Comparison of ENCODE assay signal across 9 cellular contexts in the genomic region with DNA sequence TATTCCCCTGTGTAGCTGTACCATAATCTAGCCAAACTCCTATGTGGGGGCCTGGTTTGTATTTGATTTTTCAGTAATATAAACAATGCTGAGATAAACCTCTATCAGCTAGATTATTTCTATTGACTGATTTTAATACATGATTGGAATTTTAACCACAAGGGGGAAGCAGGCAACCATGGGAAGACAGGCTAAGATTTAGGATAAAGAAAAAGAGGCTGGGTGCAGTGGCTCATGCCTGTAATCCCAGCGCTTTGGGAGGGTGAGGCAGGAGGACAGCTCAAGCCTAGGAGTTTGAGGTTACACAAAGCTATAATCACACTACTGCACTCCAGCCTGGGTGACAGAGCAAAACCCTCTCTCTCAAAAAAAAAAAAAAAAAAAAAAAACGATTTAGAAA. TPM values are rescaled to one million over a fixed set of nuclear protein-coding genes. Genes with fewer than 3 reads are reported as not detected.
A peak's percentile ranks its signal among the peaks of the same experiment; 100 is the strongest.
DNase-seq lines count a peak whose midpoint lies in the region; ATAC-seq and TF ChIP-seq lines count a peak whose summit lies in the region.
"Had no signal": no experiment of that assay in that cellular context is flagged by ENCODE, and none has a peak within 500 bp of the region (broad histone marks: within the 10 kb centered on the region; RNA-seq: fewer than 3 reads in every experiment).

No MANE protein-coding gene starts in this region.

- peak overlapping the region in 1 of 4 donors; percentile 94 for H3K27ac ChIP-seq in tibial nerve

- peak; percentile 49 to 86 (median 68) for TF ChIP-seq CTCF in tibial nerve (IDR thresholded peaks at IDR 0.05)

- H3K4me1 ChIP-seq in tibial nerve = peaks cover 6 to 67% (median 24%) of the 10 kb centered on the region in 4 donors

- 23 to 42% methylated on average over 2 of the region's 2 CpGs for WGBS in tibial nerve, 2 donors

- ATAC-seq in T-helper 17 cell (no peak), left ventricle myocardium superior (peak; percentile 5), sciatic nerve (no peak)

- H3K4me1 Mint-ChIP-seq in T-helper 17 cell = no peaks in the 10 kb centered on the region

- H3K27ac Mint-ChIP-seq in T-helper 17 cell = peak overlapping the region; percentile 9

- peaks cover 6% of the 10 kb centered on the region for H3K36me3 Mint-ChIP-seq in T-helper 17 cell (ENCODE audit: low read depth)

- DNase-seq in NCI-H748 (lab: John Stamatoyannopoulos, UW; ENCODE audit: unreplicated experiment) (peak; percentile 18), NCI-H748 treated with DMSO at 0.1 percent for 48 hours (lab: John Stamatoyannopoulos, UW) (no peak), T-helper 17 cell (no peak), left ventricle myocardium superior (no peak), tibial nerve (ENCODE audit: low spot score in 2 of 2) (no peak), sciatic nerve (ENCODE audit: low spot score) (no peak), NCI-H2107 (lab: John Stamatoyannopoulos, UW) (no peak)
- DNase-seq in stimulated activated CD4-positive, alpha-beta T cell treated with anti-CD3 and anti-CD28 coated beads, Interleukin-2, amount 100 ng/mL, for 48 hours = no peak
- DNase-seq: DMS79 had no signal

- no peak for TF ChIP-seq POLR2A in tibial nerve (IDR thresholded peaks at IDR 0.05)

- H3K9me3 ChIP-seq in T-helper 17 cell (ENCODE audit: control insufficient read depth, low read length, poor library complexity, severe bottlenecking) = no peaks in the 10 kb centered on the region
- no peaks in the 10 kb centered on the region for H3K9me3 ChIP-seq in tibial nerve

- intact Hi-C loops in left ventricle myocardium superior (cut with micrococcal nuclease) = loop anchor here (1.0 to 5.0 kb wide), 3 partner anchors 46 to 165 kb away; no protein-coding TSS in a partner anchor
- intact Hi-C loops in sciatic nerve (cut with DNase I) = loop anchor here (5.0 kb wide), 2 partner anchors 50 to 115 kb away; no protein-coding TSS in a partner anchor

- TF ChIP-seq EP300 in tibial nerve (IDR thresholded peaks at IDR 0.05) = no peak

- H3K4me3 ChIP-seq in tibial nerve = no peak overlapping the region

- no peaks in the 10 kb centered on the region for H3K27me3 ChIP-seq in tibial nerve

- no peak overlapping the region for H3K4me3 Mint-ChIP-seq in T-helper 17 cell

- peaks cover 35% of the 10 kb centered on the region for H3K27me3 Mint-ChIP-seq in T-helper 17 cell

- no peaks in the 10 kb centered on the region for H3K36me3 ChIP-seq in tibial nerve

RNA-seq across cellular contexts. Expression of a gene that starts 18.1 kb away (rescaled TPM):
- total RNA-seq in T-helper 17 cell (under 1 TPM in 1 of 2 donors, not detected in 1; 0.22 TPM), left ventricle myocardium superior (537 TPM), tibial nerve (1,000 to 10,000 TPM; 3,864 to 9,036 (median 5,113) TPM), sciatic nerve (1,443 TPM)

Comparison
In these comparisons a context has a peak if more than half of its experiments do, and no peak if none do; other contexts are left out.
1. RNA of a gene that starts 18.1 kb away (total RNA-seq): 3,864 to 9,036 TPM in tibial nerve, 1,443 TPM in sciatic nerve (single experiment) and 537 TPM in left ventricle myocardium superior (single experiment); 0.22 TPM in T-helper 17 cell; every median in the first group is over 100 times any median in the second.